Comparison of ENCODE assay signal across 1 cellular context in the genomic region with DNA sequence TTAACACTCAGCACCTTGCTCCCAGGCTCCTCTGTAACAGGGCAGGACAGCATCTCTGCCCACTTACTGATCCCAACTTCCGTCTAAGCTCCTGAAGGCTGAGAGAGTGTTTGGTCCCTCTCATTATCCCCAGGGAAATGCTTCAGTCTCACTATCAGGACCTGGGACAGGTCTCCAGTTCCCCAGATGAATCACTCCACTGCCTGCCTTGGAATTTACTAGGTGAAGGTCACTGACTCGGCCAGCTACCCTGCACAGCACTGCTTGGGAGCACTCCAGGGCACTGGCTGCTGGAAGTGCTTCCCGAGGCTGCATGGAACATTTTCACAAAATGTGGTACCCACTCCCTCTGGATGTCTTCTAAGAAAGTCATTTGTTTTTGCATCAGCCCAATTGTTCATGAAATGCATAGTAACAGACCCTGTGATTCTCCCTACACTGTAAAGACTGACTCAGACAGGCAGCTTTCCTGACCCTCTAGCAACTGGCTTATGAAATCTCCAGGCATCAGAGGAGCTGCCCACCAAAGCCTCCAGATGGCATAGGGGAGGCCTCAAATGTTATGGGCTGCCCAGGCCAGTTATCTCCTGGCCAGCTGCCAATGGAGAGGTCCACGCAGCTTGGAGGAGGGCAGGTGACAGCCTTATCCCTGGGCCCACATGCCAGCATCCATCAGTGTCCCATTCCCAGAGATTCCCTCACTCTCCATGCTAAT.
A peak's percentile ranks its signal among the peaks of the same experiment; 100 is the strongest.
TF ChIP-seq lines count a peak whose summit lies in the region.

No MANE protein-coding gene starts in this region.

TF ChIP-seq in GM12878, 131 proteins besides CTCF, POLR2A, EP300 and RAD21 (continued from another document):
- TF ChIP-seq, protein P1, sequence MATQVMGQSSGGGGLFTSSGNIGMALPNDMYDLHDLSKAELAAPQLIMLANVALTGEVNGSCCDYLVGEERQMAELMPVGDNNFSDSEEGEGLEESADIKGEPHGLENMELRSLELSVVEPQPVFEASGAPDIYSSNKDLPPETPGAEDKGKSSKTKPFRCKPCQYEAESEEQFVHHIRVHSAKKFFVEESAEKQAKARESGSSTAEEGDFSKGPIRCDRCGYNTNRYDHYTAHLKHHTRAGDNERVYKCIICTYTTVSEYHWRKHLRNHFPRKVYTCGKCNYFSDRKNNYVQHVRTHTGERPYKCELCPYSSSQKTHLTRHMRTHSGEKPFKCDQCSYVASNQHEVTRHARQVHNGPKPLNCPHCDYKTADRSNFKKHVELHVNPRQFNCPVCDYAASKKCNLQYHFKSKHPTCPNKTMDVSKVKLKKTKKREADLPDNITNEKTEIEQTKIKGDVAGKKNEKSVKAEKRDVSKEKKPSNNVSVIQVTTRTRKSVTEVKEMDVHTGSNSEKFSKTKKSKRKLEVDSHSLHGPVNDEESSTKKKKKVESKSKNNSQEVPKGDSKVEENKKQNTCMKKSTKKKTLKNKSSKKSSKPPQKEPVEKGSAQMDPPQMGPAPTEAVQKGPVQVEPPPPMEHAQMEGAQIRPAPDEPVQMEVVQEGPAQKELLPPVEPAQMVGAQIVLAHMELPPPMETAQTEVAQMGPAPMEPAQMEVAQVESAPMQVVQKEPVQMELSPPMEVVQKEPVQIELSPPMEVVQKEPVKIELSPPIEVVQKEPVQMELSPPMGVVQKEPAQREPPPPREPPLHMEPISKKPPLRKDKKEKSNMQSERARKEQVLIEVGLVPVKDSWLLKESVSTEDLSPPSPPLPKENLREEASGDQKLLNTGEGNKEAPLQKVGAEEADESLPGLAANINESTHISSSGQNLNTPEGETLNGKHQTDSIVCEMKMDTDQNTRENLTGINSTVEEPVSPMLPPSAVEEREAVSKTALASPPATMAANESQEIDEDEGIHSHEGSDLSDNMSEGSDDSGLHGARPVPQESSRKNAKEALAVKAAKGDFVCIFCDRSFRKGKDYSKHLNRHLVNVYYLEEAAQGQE (IDR thresholded peaks at IDR 0.05; ENCODE audit: low read depth, low read length) = peak; percentile 53; the same call in 1 of the 2 replicates
TF ChIP-seq in GM12878: peak in this region for 1.
